ENCODE assay signal across 14 cellular contexts in genomic region chr22:48575567-48576332, GRCh38.
DNase-seq lines count a peak whose midpoint lies in the region; ATAC-seq, FAIRE-seq and TF ChIP-seq lines count a peak whose summit lies in the region.
"Had no signal": no experiment of that assay in that cellular context is flagged by ENCODE, and none has a peak within 500 bp of the region (broad histone marks: within the 10 kb centered on the region; RNA-seq: fewer than 3 reads in every experiment).

No MANE protein-coding gene starts in this region.

- intact Hi-C loops in left ventricle myocardium inferior (cut with micrococcal nuclease) (no loop called here), left cardiac atrium (cut with DNase I) (loop anchor here in 1 of 2 donors (5.0 to 10.0 kb wide), 2 partner anchors 732 to 1059 kb away; no protein-coding TSS in a partner anchor)

- H3K27ac ChIP-seq in left ventricle myocardium inferior (replicated peaks) (no peak overlapping the region), coronary artery (peak overlapping the region in 1 of 2 donors; percentile 51), neural progenitor cell (no peak overlapping the region)

- ATAC-seq in left cardiac atrium (no peak), HG03159 (IDR thresholded peaks at IDR 0.05; ENCODE audit: unreplicated experiment) (no peak), HG02610 (IDR thresholded peaks at IDR 0.05; ENCODE audit: unreplicated experiment) (no peak)

- H3K79me2 ChIP-seq in neural progenitor cell (ENCODE audit: low read depth), result peaks cover 31% of the 10 kb centered on the region

- peaks cover 27% of the 10 kb centered on the region for H3K4me1 Mint-ChIP-seq in neural progenitor cell
- H3K4me1 Mint-ChIP-seq: activated naive CD4-positive, alpha-beta T cell treated with anti-CD3 and anti-CD28 coated beads, Interleukin-2, amount 50 U/mL, for 24 hours had no signal

- H3F3A ChIP-seq in neural progenitor cell (ENCODE audit: low read depth), result peaks cover 38% of the 10 kb centered on the region

- DNase-seq in left ventricle myocardium inferior (no peak), left cardiac atrium (no peak), coronary artery (ENCODE audit: low spot score) (no peak), neural progenitor cell (ENCODE audit: low spot score) (peak; percentile 65), urothelium cell line (ENCODE audit: low spot score) (peak; percentile 55), RPMI8226 (no peak)
- DNase-seq: activated B cell treated with CpG ODN at 0.5 μM for 24 hours, AML-193, foreskin melanocyte, NCI-H226, OCI-M1 had no signal

- TF ChIP-seq CTCF in left ventricle myocardium inferior (IDR thresholded peaks at IDR 0.05; ENCODE audit: borderline replicate concordance), result no peak
- TF ChIP-seq CTCF in coronary artery (IDR thresholded peaks at IDR 0.05), result no peak
- no peak for TF ChIP-seq CTCF in neural progenitor cell (IDR thresholded peaks at IDR 0.05)

- peaks cover 2% of the 10 kb centered on the region for H3K36me3 Mint-ChIP-seq in neural progenitor cell

- H3K36me3 ChIP-seq in left ventricle myocardium inferior (no peaks in the 10 kb centered on the region), neural progenitor cell (peaks cover 1% of the 10 kb centered on the region)

- H3K9me3 Mint-ChIP-seq in neural progenitor cell, result peaks cover 9% of the 10 kb centered on the region

- H3K4me3 ChIP-seq in left ventricle myocardium inferior, result peak overlapping the region; percentile 50
- H3K4me3 ChIP-seq in coronary artery, result peak overlapping the region; percentile 69
- H3K4me3 ChIP-seq in neural progenitor cell, result peak overlapping the region; percentile 77

- peaks cover 40% of the 10 kb centered on the region for H4K20me1 ChIP-seq in neural progenitor cell (ENCODE audit: low read depth)

- peaks cover 6% of the 10 kb centered on the region for H3K27me3 Mint-ChIP-seq in neural progenitor cell (ENCODE audit: insufficient read depth, low read depth)

- H3K27me3 ChIP-seq in left ventricle myocardium inferior (ENCODE audit: low read depth) (peaks cover 84% of the 10 kb centered on the region), neural progenitor cell (peaks cover 5% of the 10 kb centered on the region)

- H3K4me3 Mint-ChIP-seq in neural progenitor cell, result no peak overlapping the region
- H3K4me3 Mint-ChIP-seq: activated B cell treated with CpG ODN at 0.5 μM for 24 hours had no signal

- H3K27ac Mint-ChIP-seq in neural progenitor cell, result no peak overlapping the region
- H3K27ac Mint-ChIP-seq: activated B cell treated with CpG ODN at 0.5 μM for 24 hours; activated naive CD4-positive, alpha-beta T cell treated with anti-CD3 and anti-CD28 coated beads, Interleukin-2, amount 50 U/mL, for 24 hours had no signal

- no peak for FAIRE-seq in urothelium cell line (lab: Jason Lieb, UNC)

- no peak overlapping the region for H3K9ac ChIP-seq in neural progenitor cell

- peaks cover 5% of the 10 kb centered on the region for H3K4me1 ChIP-seq in left ventricle myocardium inferior
- H3K4me1 ChIP-seq in neural progenitor cell, result peaks cover 36% of the 10 kb centered on the region

- H2AFZ ChIP-seq in neural progenitor cell (replicated peaks), result no peak overlapping the region

- peaks cover 18% of the 10 kb centered on the region for H3K9me3 ChIP-seq in left ventricle myocardium inferior (replicated peaks)
- H3K9me3 ChIP-seq in neural progenitor cell (ENCODE audit: low read depth), result peaks cover 2% of the 10 kb centered on the region

- peak overlapping the region; percentile 97 for H3K4me2 ChIP-seq in neural progenitor cell

Comparison
In these comparisons a context has a peak if more than half of its experiments do, and no peak if none do; other contexts are left out.
1. DNase-seq: peak in neural progenitor cell (single experiment) and urothelium cell line (single experiment); none in left ventricle myocardium inferior (single experiment), left cardiac atrium (single experiment), coronary artery (single experiment) and RPMI8226 (single experiment).
2. Peak in every context shown above with its lines, with median percentiles within 50 percentile points of each other: H3K4me3 ChIP-seq.